8 cellular contexts compared by ENCODE assay signal in the genomic region with DNA sequence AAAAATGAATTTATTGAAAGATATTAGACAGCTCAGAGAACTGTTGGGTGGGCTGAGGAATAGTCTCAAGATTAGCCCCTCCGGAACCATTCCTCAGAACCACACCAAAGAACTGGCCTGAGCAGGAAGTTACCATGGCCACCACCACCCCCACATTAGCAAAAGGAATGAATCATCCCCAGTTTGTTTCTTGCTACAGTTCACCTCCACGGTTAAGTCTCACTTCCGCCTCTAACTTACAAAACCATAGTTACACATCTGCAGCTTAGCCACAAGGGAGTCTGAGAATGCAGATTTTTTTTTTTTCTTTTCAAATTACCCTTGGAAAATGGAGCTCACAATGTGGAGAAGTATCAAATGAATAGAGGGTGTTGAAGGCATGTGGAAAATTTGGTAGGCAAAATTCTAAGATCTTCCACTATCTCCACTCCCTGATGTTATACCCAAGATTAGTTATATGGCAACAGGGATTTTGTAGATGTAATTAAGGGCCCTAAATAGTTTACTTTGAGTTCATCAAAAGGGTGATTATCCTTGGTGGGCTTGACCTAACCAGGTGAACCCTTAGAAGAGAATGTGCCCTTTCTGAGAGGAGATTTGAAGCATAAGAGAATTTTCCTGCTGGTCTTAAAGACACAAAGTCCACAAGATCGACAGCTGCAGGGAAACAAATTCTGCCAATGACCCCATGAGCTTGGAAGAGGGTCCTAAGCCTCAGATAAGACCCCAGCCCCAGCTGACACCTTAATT.
DNase-seq lines count a peak whose midpoint lies in the region; ATAC-seq and TF ChIP-seq lines count a peak whose summit lies in the region.

No MANE protein-coding gene starts in this region.

- H3K4me1 ChIP-seq in HUES6 (ENCODE audit: control insufficient read depth, insufficient read depth, low read length), result peaks cover 16% of the 10 kb centered on the region
- H3K4me1 ChIP-seq in hepatocyte (ENCODE audit: insufficient read depth), result peaks cover 6% of the 10 kb centered on the region

- CTCF ChIA-PET in activated CD4-positive, alpha-beta memory T cell treated with anti-CD3 and anti-CD28 coated beads, Interleukin-2, amount 10 ng/mL, durations not matched to agents 7 days and 5 days (lab: Charles Lee), result interaction anchor here (0.5 to 3.9 kb wide), 9 partner anchors 10 to 440 kb away, joined by 3 to 13 read pairs (median 5); a partner anchor contains a TSS

- H3K36me3 ChIP-seq in GM06990 (ENCODE audit: control insufficient read depth, insufficient read depth, low read length) (no peaks in the 10 kb centered on the region), HUES6 (ENCODE audit: control insufficient read depth, insufficient read depth, low read length) (no peaks in the 10 kb centered on the region), hepatocyte (replicated peaks; ENCODE audit: insufficient read depth, low read depth) (no peaks in the 10 kb centered on the region)

- no peak overlapping the region for H2AFZ ChIP-seq in hepatocyte

- no peak overlapping the region for H3K9ac ChIP-seq in HUES6 (ENCODE audit: low read length)

- H3K27me3 ChIP-seq in GM06990 (replicated peaks; ENCODE audit: control insufficient read depth, insufficient read depth, low read length), result no peaks in the 10 kb centered on the region
- no peaks in the 10 kb centered on the region for H3K27me3 ChIP-seq in HUES6 (ENCODE audit: control insufficient read depth, insufficient read depth, low read length)
- H3K27me3 ChIP-seq in hepatocyte, result no peaks in the 10 kb centered on the region

- no peaks in the 10 kb centered on the region for H3K27me3 Mint-ChIP-seq in activated CD4-positive, alpha-beta memory T cell treated with anti-CD3 and anti-CD28 coated beads, Interleukin-2, amount 10 ng/mL, durations not matched to agents 7 days and 5 days

- 64% methylated on average over 4 of the region's 4 CpGs for WGBS in hepatocyte (ENCODE audit: low lambda C conversion rate, missing lambda C conversion rate)

- DNase-seq in GM06990 (ENCODE audit: extremely low read depth, insufficient read length) (peak; percentile 57), hepatocyte (ENCODE audit: low spot score) (peak; percentile 37), ureter (ENCODE audit: low spot score) (peak; percentile 46), NCI-H774 (lab: John Stamatoyannopoulos, UW) (no peak), NCI-H1092 (lab: John Stamatoyannopoulos, UW) (no peak)
- peak; percentile 71 for DNase-seq in activated CD4-positive, alpha-beta memory T cell treated with anti-CD3 and anti-CD28 coated beads, Interleukin-2, amount 10 ng/mL, durations not matched to agents 7 days and 5 days

- H3K4me3 ChIP-seq in GM06990 (replicated peaks; ENCODE audit: low read depth, low read length), result no peak overlapping the region
- no peak overlapping the region for H3K4me3 ChIP-seq in HUES6 (ENCODE audit: low read depth, low read length)
- H3K4me3 ChIP-seq in hepatocyte, result no peak overlapping the region

- H3K4me1 Mint-ChIP-seq in activated CD4-positive, alpha-beta memory T cell treated with anti-CD3 and anti-CD28 coated beads, Interleukin-2, amount 10 ng/mL, durations not matched to agents 7 days and 5 days, result peaks cover 51% of the 10 kb centered on the region

- no peaks in the 10 kb centered on the region for H3K9me3 Mint-ChIP-seq in activated CD4-positive, alpha-beta memory T cell treated with anti-CD3 and anti-CD28 coated beads, Interleukin-2, amount 10 ng/mL, durations not matched to agents 7 days and 5 days

- no peak overlapping the region for H3K4me2 ChIP-seq in hepatocyte

- no peaks in the 10 kb centered on the region for H3K9me2 ChIP-seq in hepatocyte (replicated peaks; ENCODE audit: insufficient read depth)

- POLR2A ChIA-PET in activated CD4-positive, alpha-beta memory T cell treated with anti-CD3 and anti-CD28 coated beads, Interleukin-2, amount 10 ng/mL, durations not matched to agents 7 days and 5 days (lab: Charles Lee), result interaction anchor here (0.7 to 3.6 kb wide), 12 partner anchors 12 to 390 kb away, joined by 3 to 15 read pairs (median 4); a partner anchor contains a TSS

- TF ChIP-seq CTCF in GM06990 (IDR thresholded peaks at IDR 0.05; ENCODE audit: insufficient read depth, low read length, poor library complexity, severe bottlenecking) (no peak), hepatocyte (IDR thresholded peaks at IDR 0.05; ENCODE audit: poor library complexity) (no peak)

- peak; percentile 99 for ATAC-seq in GM21717 (IDR thresholded peaks at IDR 0.05; ENCODE audit: unreplicated experiment)

- no peaks in the 10 kb centered on the region for H3K36me3 Mint-ChIP-seq in activated CD4-positive, alpha-beta memory T cell treated with anti-CD3 and anti-CD28 coated beads, Interleukin-2, amount 10 ng/mL, durations not matched to agents 7 days and 5 days (ENCODE audit: low read depth)

- H3K27ac ChIP-seq in HUES6 (ENCODE audit: low read depth, low read length) (0 out of 2 replicates have a peak overlapping the region, but pooled peaks have one; percentile 8), hepatocyte (peak overlapping the region; percentile 59)

- H3K4me3 Mint-ChIP-seq in activated CD4-positive, alpha-beta memory T cell treated with anti-CD3 and anti-CD28 coated beads, Interleukin-2, amount 10 ng/mL, durations not matched to agents 7 days and 5 days, result peak overlapping the region; percentile 0

- no peaks in the 10 kb centered on the region for H3K9me3 ChIP-seq in HUES6 (ENCODE audit: control insufficient read depth, insufficient read depth, low read depth, low read length)
- H3K9me3 ChIP-seq in hepatocyte (ENCODE audit: low read depth), result no peaks in the 10 kb centered on the region

- no peaks in the 10 kb centered on the region for H4K20me1 ChIP-seq in hepatocyte (ENCODE audit: insufficient read depth, poor library complexity, severe bottlenecking)

- H3K27ac Mint-ChIP-seq in activated CD4-positive, alpha-beta memory T cell treated with anti-CD3 and anti-CD28 coated beads, Interleukin-2, amount 10 ng/mL, durations not matched to agents 7 days and 5 days, result peak overlapping the region; percentile 38

- no peaks in the 10 kb centered on the region for H3K79me2 ChIP-seq in hepatocyte

Comparison
In these comparisons a context has a peak if more than half of its experiments do, and no peak if none do; other contexts are left out.
1. DNase-seq: peak in GM06990 (single experiment), activated CD4-positive, alpha-beta memory T cell treated with anti-CD3 and anti-CD28 coated beads, Interleukin-2, amount 10 ng/mL, durations not matched to agents 7 days and 5 days (single experiment), hepatocyte (single experiment) and ureter (single experiment); none in NCI-H774 (single experiment) and NCI-H1092 (single experiment).